In the genomic region with DNA sequence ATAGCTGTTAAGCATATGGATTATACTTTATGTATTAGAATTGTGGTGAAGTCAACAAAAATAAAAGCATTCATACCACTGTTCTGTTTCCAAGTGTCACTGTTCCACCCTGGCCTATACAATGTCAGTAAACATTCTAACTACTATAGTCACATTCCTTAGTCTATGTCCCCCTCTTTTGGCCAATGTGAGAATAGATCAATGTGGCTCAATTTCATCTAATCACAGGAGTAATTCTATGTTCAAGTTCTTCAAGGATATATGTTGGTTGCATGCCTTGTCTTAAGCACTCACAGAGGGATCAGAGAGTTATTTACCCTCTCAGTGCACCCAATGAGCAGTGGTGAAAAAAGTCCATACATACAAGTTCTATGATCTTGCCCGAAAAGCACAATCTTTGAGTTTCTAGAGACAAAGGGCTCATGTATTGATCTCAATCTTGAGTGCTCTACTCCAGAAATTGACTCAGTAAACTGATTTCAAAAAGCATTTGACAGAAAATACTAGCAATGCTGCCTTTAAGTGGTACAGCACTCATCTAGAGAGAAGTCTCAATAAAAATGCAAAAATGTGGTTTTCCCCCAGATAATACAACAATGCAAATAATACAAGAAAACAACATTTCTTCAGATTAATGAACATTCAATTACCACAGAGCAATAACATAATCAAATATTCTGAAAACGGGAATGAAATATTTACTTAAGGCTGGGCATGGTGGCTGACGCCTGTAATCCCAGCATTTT, we compare ENCODE assay signal across 8 cellular contexts. TPM values are rescaled to one million over a fixed set of nuclear protein-coding genes. Genes with fewer than 3 reads are reported as not detected.
A peak's percentile ranks its signal among the peaks of the same experiment; 100 is the strongest.
DNase-seq lines count a peak whose midpoint lies in the region; FAIRE-seq and TF ChIP-seq lines count a peak whose summit lies in the region.

No MANE protein-coding gene starts in this region.

- H3K9me3 ChIP-seq in HEK293 (ENCODE audit: control insufficient read depth, insufficient read depth, low read depth, low read length): no peaks in the 10 kb centered on the region
- H3K9me3 ChIP-seq in astrocyte (ENCODE audit: insufficient read depth, low read depth, low read length): no peaks in the 10 kb centered on the region

- no peaks in the 10 kb centered on the region for H3K9me3 Mint-ChIP-seq in astrocyte (ENCODE audit: unreplicated experiment)

- no peaks in the 10 kb centered on the region for H3K4me1 ChIP-seq in HEK293 (ENCODE audit: control insufficient read depth, insufficient read depth, low read length)
- H3K4me1 ChIP-seq in astrocyte (ENCODE audit: insufficient read depth, low read length): no peaks in the 10 kb centered on the region

- POLR2A ChIA-PET in HEK293 (lab: Yijun Ruan, JAX): no interaction called here

- no peaks in the 10 kb centered on the region for H3K27me3 Mint-ChIP-seq in astrocyte (ENCODE audit: low read depth, unreplicated experiment)

- FAIRE-seq in astrocyte (lab: Jason Lieb, UNC): peak; percentile 89

- H4K20me1 ChIP-seq in astrocyte (ENCODE audit: insufficient read depth, low read length): no peaks in the 10 kb centered on the region

- peak; percentile 47 for TF ChIP-seq CTCF in HEK293 (tag by site-specific recombination; IDR thresholded peaks at IDR 0.05)
- TF ChIP-seq CTCF in astrocyte (IDR thresholded peaks at IDR 0.05; ENCODE audit: insufficient read depth, low read depth, low read length): peak; percentile 73

- no peak overlapping the region for H3K27ac Mint-ChIP-seq in astrocyte (ENCODE audit: unreplicated experiment)

- H3K4me3 Mint-ChIP-seq in astrocyte (ENCODE audit: unreplicated experiment): no peak overlapping the region

- H3K79me2 ChIP-seq in astrocyte (ENCODE audit: insufficient read depth, low read length): no peaks in the 10 kb centered on the region

- in situ Hi-C loops in G401 (cut with HindIII; ENCODE audit: low sequenced_read_pairs): no loop called here

- H3K36me3 Mint-ChIP-seq in astrocyte (ENCODE audit: low read depth, unreplicated experiment): no peaks in the 10 kb centered on the region

- H3K36me3 ChIP-seq in HEK293 (ENCODE audit: control insufficient read depth in 2 of 2, insufficient read depth in 1 of 2, low read length in 2 of 2) (peaks cover 0 to 8% of the 10 kb centered on the region in 2 experiments; a peak in 1 of 3 replicates), astrocyte (ENCODE audit: insufficient read depth, low read length) (no peaks in the 10 kb centered on the region)

- no peaks in the 10 kb centered on the region for H3K27me3 ChIP-seq in astrocyte (ENCODE audit: insufficient read depth, low read length)

- H3K4me3 ChIP-seq in HEK293 (ENCODE audit: low read depth, low read length): no peak overlapping the region
- H3K4me3 ChIP-seq in astrocyte (ENCODE audit: insufficient read depth, low read depth, low read length): no peak overlapping the region

- no peak overlapping the region for H3K4me2 ChIP-seq in astrocyte (ENCODE audit: low read length)

- H3K9ac ChIP-seq in astrocyte (ENCODE audit: low read length): no peak overlapping the region

- CTCF ChIA-PET in HEK293 (lab: Yijun Ruan, JAX): interaction anchor here (0.6 to 1.9 kb wide), 11 partner anchors 10 to 786 kb away, joined by 3 to 9 read pairs (median 6); no protein-coding TSS in a partner anchor

- H3K4me1 Mint-ChIP-seq in astrocyte (ENCODE audit: low read depth, unreplicated experiment): peaks cover 5% of the 10 kb centered on the region

- DNase-seq in A172 (ENCODE audit: low spot score): peak; percentile 30
- peak; percentile 18 for DNase-seq in G401 (ENCODE audit: low spot score)
- DNase-seq in MV-4-11 (lab: John Stamatoyannopoulos, UW): peak; percentile 47
- DNase-seq in astrocyte (ENCODE audit: low read depth): peak; percentile 19
- DNase-seq in kidney tubule cell (ENCODE audit: low spot score): peak; percentile 17
- no peak for DNase-seq in GDM1 (lab: John Stamatoyannopoulos, UW)
- DNase-seq in GM19238 (ENCODE audit: insufficient read length, low spot score): no peak

- no peak overlapping the region for H3K27ac ChIP-seq in HEK293 (ENCODE audit: extremely low read depth, low read depth, low read length)
- no peak overlapping the region for H3K27ac ChIP-seq in astrocyte (ENCODE audit: low read depth, low read length)

- no peak overlapping the region for H2AFZ ChIP-seq in astrocyte (ENCODE audit: low read depth, low read length)

TF ChIP-seq in HEK293, 187 proteins besides CTCF, POLR2A, EP300 and RAD21:
- TF ChIP-seq, protein P1, sequence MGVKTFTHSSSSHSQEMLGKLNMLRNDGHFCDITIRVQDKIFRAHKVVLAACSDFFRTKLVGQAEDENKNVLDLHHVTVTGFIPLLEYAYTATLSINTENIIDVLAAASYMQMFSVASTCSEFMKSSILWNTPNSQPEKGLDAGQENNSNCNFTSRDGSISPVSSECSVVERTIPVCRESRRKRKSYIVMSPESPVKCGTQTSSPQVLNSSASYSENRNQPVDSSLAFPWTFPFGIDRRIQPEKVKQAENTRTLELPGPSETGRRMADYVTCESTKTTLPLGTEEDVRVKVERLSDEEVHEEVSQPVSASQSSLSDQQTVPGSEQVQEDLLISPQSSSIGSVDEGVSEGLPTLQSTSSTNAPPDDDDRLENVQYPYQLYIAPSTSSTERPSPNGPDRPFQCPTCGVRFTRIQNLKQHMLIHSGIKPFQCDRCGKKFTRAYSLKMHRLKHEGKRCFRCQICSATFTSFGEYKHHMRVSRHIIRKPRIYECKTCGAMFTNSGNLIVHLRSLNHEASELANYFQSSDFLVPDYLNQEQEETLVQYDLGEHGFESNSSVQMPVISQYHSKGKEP (tag by site-specific recombination; IDR thresholded peaks at IDR 0.05): no peak
- no peak for TF ChIP-seq ZNF10 (tag by site-specific recombination; IDR thresholded peaks at IDR 0.05)
- TF ChIP-seq ZFP37 (tag by site-specific recombination; IDR thresholded peaks at IDR 0.05): no peak
- no peak for TF ChIP-seq ZFP41 (tag by site-specific recombination; IDR thresholded peaks at IDR 0.05; ENCODE audit: borderline replicate concordance)
- 0 out of 2 replicates have a peak, but pooled peaks have one; percentile 54 for TF ChIP-seq ZNF248 (tag by site-specific recombination; IDR thresholded peaks at IDR 0.05)
- no peak for TF ChIP-seq MYNN (tag by site-specific recombination; IDR thresholded peaks at IDR 0.05; ENCODE audit: borderline replicate concordance)
- TF ChIP-seq, protein P2, sequence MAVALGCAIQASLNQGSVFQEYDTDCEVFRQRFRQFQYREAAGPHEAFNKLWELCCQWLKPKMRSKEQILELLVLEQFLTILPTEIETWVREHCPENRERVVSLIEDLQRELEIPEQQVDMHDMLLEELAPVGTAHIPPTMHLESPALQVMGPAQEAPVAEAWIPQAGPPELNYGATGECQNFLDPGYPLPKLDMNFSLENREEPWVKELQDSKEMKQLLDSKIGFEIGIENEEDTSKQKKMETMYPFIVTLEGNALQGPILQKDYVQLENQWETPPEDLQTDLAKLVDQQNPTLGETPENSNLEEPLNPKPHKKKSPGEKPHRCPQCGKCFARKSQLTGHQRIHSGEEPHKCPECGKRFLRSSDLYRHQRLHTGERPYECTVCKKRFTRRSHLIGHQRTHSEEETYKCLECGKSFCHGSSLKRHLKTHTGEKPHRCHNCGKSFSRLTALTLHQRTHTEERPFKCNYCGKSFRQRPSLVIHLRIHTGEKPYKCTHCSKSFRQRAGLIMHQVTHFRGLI (tag by site-specific recombination; IDR thresholded peaks at IDR 0.05): no peak
- TF ChIP-seq ZNF404 (tag by site-specific recombination; IDR thresholded peaks at IDR 0.05): no peak
- TF ChIP-seq, protein P3, sequence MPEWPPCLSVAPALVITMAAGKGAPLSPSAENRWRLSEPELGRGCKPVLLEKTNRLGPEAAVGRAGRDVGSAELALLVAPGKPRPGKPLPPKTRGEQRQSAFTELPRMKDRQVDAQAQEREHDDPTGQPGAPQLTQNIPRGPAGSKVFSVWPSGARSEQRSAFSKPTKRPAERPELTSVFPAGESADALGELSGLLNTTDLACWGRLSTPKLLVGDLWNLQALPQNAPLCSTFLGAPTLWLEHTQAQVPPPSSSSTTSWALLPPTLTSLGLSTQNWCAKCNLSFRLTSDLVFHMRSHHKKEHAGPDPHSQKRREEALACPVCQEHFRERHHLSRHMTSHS (tag by site-specific recombination; IDR thresholded peaks at IDR 0.05): no peak
- TF ChIP-seq ZNF37A (tag by site-specific recombination; IDR thresholded peaks at IDR 0.05): no peak
- TF ChIP-seq HOXC10 (CRISPR knock-in tag; IDR thresholded peaks at IDR 0.05): no peak
- no peak for TF ChIP-seq SETDB1 (IDR thresholded peaks at IDR 0.05; ENCODE audit: insufficient read length, low read length)
- TF ChIP-seq ZNF302 (tag by site-specific recombination; IDR thresholded peaks at IDR 0.05; ENCODE audit: low read depth): no peak
- TF ChIP-seq ZNF843 (tag by site-specific recombination; IDR thresholded peaks at IDR 0.05): no peak
- TF ChIP-seq BCL11A (tag by site-specific recombination; IDR thresholded peaks at IDR 0.05; ENCODE audit: low read depth): no peak
- TF ChIP-seq ZNF394 (tag by site-specific recombination; IDR thresholded peaks at IDR 0.05; ENCODE audit: borderline replicate concordance): no peak
- 0 out of 2 replicates have a peak, but pooled peaks have one; percentile 15 for TF ChIP-seq TRIM28 (IDR thresholded peaks at IDR 0.05; ENCODE audit: borderline replicate concordance, low read length)
- peak; percentile 57 for TF ChIP-seq ZNF654 (tag by site-specific recombination; IDR thresholded peaks at IDR 0.05; ENCODE audit: low read depth)

RNA-seq across cellular contexts. Expression of a gene that starts 16.5 kb away (rescaled TPM):
- total RNA-seq in A172 (2014; rRNA removed; shearing (Covaris generic)): not detected in 2 replicates
- total RNA-seq in G401 (2014; rRNA removed; shearing (Covaris generic)): not detected in 2 replicates
- not detected in 2 replicates for total RNA-seq in astrocyte

Comparison
In these comparisons a context has a peak if more than half of its experiments do, and no peak if none do; other contexts are left out.
1. DNase-seq: peak in A172 (single experiment), G401 (single experiment), MV-4-11 (single experiment), astrocyte (single experiment) and kidney tubule cell (single experiment); none in GDM1 (single experiment) and GM19238 (single experiment).